Comparison of ENCODE assay signal across 6 cellular contexts in the genomic region with DNA sequence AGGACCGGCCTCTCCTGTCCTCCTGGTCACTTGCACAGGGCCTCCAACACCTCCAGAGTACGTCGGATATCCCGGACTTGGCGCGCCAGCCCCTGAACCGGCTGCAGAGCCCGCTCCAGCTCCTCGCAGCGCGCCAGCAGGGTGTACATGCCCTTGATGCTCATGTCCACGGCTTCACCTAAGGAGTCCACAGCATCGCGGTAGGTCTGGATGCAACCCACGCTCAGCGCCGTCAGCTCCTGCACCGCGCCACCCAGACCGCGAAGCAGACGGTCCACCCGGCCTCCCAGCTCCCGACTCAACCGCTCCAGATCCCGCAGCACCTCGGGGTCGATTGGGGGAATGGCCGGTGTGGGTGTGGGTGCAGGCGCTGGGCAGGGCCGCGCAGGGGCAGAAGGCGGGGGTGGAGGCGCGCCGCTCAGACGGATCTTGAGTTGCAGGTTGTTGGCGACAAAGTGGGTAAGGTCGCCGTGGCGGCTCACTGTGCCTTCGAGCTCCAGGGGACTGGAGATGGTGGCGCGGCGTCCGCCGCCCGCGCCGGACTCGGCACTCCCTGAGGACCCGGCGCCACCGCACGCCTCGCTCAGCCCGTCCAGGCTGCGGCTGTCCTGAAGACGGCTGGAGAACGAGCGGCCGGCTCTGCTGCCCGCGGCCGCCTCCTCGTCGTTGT. TPM values are rescaled to one million over a fixed set of nuclear protein-coding genes. Genes with fewer than 3 reads are reported as not detected.
DNase-seq lines count a peak whose midpoint lies in the region; ATAC-seq, FAIRE-seq and TF ChIP-seq lines count a peak whose summit lies in the region.

No MANE protein-coding gene starts in this region.

- TF ChIP-seq CTCF in GM12878 (IDR thresholded peaks at IDR 0.05 in 2 of 3, conservative IDR thresholded peaks at IDR 0.05 in 1 of 3; ENCODE audit: control insufficient read depth in 2 of 3, extremely low read depth in 1 of 3, insufficient read depth in 1 of 3, low read depth in 3 of 3, low read length in 3 of 3) (no peak), natural killer cell (IDR thresholded peaks at IDR 0.05) (no peak)

- RAD21 ChIA-PET in GM12878 (lab: Charles Lee; ENCODE audit: unreplicated experiment), result interaction anchor here (0.5 to 8.1 kb wide), 7 partner anchors 16 to 257 kb away, joined by 3 to 117 read pairs (median 7); partner anchors contain the start of genes AURKB, CNTROB, SLC25A35 and TRAPPC1

- H3K27ac ChIP-seq in HUES64 (ENCODE audit: low read depth, low read length) (no peak overlapping the region), GM12878 (ENCODE audit: control insufficient read depth, insufficient read depth) (peak overlapping the region; percentile 90)

- in situ Hi-C loops in GM12878 (cut with MboI), result loop anchor here (5.0 kb wide), 1 partner anchor 33 kb away; no protein-coding TSS in a partner anchor

- WGBS in HUES64, result 7% methylated on average over 67 of the region's 67 CpGs
- 5% methylated on average over 67 of the region's 67 CpGs for WGBS in GM12878 (ENCODE audit: insufficient coverage, insufficient replicate concordance, low lambda C conversion rate, missing lambda C conversion rate)

- H3K4me3 Mint-ChIP-seq in natural killer cell, result no peak overlapping the region

- intact Hi-C loops in GM12878 (cut with micrococcal nuclease; ENCODE audit: unreplicated experiment) (loop anchor here (5.0 kb wide), 1 partner anchor 52 kb away; no protein-coding TSS in a partner anchor), natural killer cell (cut with micrococcal nuclease) (no loop called here)

- peak overlapping the region; percentile 82 for H3K4me2 ChIP-seq in GM12878 (ENCODE audit: control insufficient read depth, insufficient read depth)

- H3K79me2 ChIP-seq in GM12878 (ENCODE audit: control insufficient read depth, insufficient read depth, low read length), result peaks cover 18% of the 10 kb centered on the region

- no peaks in the 10 kb centered on the region for H4K20me1 ChIP-seq in GM12878 (ENCODE audit: control insufficient read depth, insufficient read depth)

- H3K4me3 ChIP-seq in HUES64 (ENCODE audit: low read length) (peak overlapping the region; percentile 78), GM12878 (peak overlapping the region; percentile 68)

- H2AFZ ChIP-seq in GM12878 (ENCODE audit: control insufficient read depth, low read depth, low read length), result peak overlapping the region; percentile 79

- CTCF ChIA-PET in GM12878 (lab: Yijun Ruan, JAX), result interaction anchor here (0.6 to 6.2 kb wide), 6 partner anchors 10 to 560 kb away, joined by 3 to 53 read pairs (median 4); partner anchors contain the start of gene AURKB

- TF ChIP-seq POLR2A in GM12878 (IDR thresholded peaks at IDR 0.05; ENCODE audit: low read depth, low read length), result no peak

- H3K9ac ChIP-seq in HUES64 (ENCODE audit: low read depth, low read length), result peak overlapping the region; percentile 52
- H3K9ac ChIP-seq in GM12878 (ENCODE audit: control insufficient read depth, insufficient read depth, low read length), result peak overlapping the region; percentile 80

- BruUV-seq in GM12878 (replicated peaks; lab: Mats Ljungman, UMichigan), result no TSS peak

- H3K9me3 ChIP-seq in HUES64 (ENCODE audit: insufficient read depth, low read depth, low read length) (no peaks in the 10 kb centered on the region), GM12878 (replicated peaks; ENCODE audit: control insufficient read depth, insufficient read depth, low read length) (no peaks in the 10 kb centered on the region)

- H3K4me1 Mint-ChIP-seq in natural killer cell, result peaks cover 13 to 16% of the 10 kb centered on the region in 2 donors

- no peak for DNase-seq in GM12878 (ENCODE audit: low read depth, low spot score)
- peak; percentile 44 for DNase-seq in natural killer cell
- DNase-seq in NCI-H1105 (lab: John Stamatoyannopoulos, UW), result no peak

- ATAC-seq in GM12878, result peak; percentile 1
- no peak for ATAC-seq in natural killer cell
- ATAC-seq in HG02763 (IDR thresholded peaks at IDR 0.05; ENCODE audit: unreplicated experiment), result no peak
- no peak for ATAC-seq in HG02798 (IDR thresholded peaks at IDR 0.05; ENCODE audit: poor library complexity, unreplicated experiment)

- no peak for FAIRE-seq in GM12878 (lab: Jason Lieb, UNC)

- no peak overlapping the region for H3K27ac Mint-ChIP-seq in natural killer cell

- TF ChIP-seq RAD21 in GM12878 (IDR thresholded peaks at IDR 0.05; ENCODE audit: insufficient read depth, low read depth, low read length), result no peak

- no peaks in the 10 kb centered on the region for H3K36me3 Mint-ChIP-seq in natural killer cell

- H3K9me3 Mint-ChIP-seq in natural killer cell, result no peaks in the 10 kb centered on the region

- SMC1A ChIA-PET in GM12878 (lab: Charles Lee; ENCODE audit: uncharacterized antibody, unreplicated experiment), result interaction anchor here (1.0 to 4.1 kb wide), 7 partner anchors 15 to 57 kb away, joined by 3 to 40 read pairs (median 4); no protein-coding TSS in a partner anchor

- H3K27me3 Mint-ChIP-seq in natural killer cell (ENCODE audit: low read depth in 2 of 2), result no peaks in the 10 kb centered on the region

- POLR2A ChIA-PET in GM12878 (lab: Charles Lee), result interaction anchor here (1.1 to 8.1 kb wide), 11 partner anchors 10 to 306 kb away, joined by 3 to 146 read pairs (median 17); partner anchors contain the start of genes AURKB, CTC1, PER1 and PFAS

- no peaks in the 10 kb centered on the region for H3K36me3 ChIP-seq in HUES64 (ENCODE audit: insufficient read depth, low read length)
- H3K36me3 ChIP-seq in GM12878 (ENCODE audit: control insufficient read depth in 2 of 2, insufficient read depth in 2 of 2, low read length in 1 of 2), result no peaks in the 10 kb centered on the region

- TF ChIP-seq EP300 in GM12878 (IDR thresholded peaks at IDR 0.05; ENCODE audit: borderline replicate concordance in 1 of 2, control insufficient read depth in 1 of 2, low read depth in 2 of 2, low read length in 2 of 2), result no peak

- H3K27me3 ChIP-seq in HUES64 (ENCODE audit: insufficient read depth, low read length) (peaks cover 21% of the 10 kb centered on the region), GM12878 (replicated peaks in 1 of 2; ENCODE audit: control insufficient read depth in 2 of 2, insufficient read depth in 2 of 2, low read length in 1 of 2) (no peaks in the 10 kb centered on the region)

- H3K4me1 ChIP-seq in HUES64 (ENCODE audit: insufficient read depth, low read length) (peaks cover 12% of the 10 kb centered on the region), GM12878 (ENCODE audit: control insufficient read depth, insufficient read depth, low read length) (peaks cover 17% of the 10 kb centered on the region)

RNA-seq across cellular contexts. Expression of gene BORCS6, which starts 0.8 kb away (rescaled TPM):
- polyA plus RNA-seq in HUES64 (2013, experiment 1 of 2), result 2.6 TPM
- 3.0 TPM for polyA plus RNA-seq in HUES64 (2013, experiment 2 of 2)
- total RNA-seq in GM12878 (2013; cell fraction: nucleolus; rRNA removed), result 4.8 and 5.9 TPM in 2 replicates
- total RNA-seq in GM12878 (2014; rRNA removed), result 11.1 and 14.1 TPM in 2 replicates
- total RNA-seq in GM12878 (2014; rRNA removed; fragmentation: Illumina TruSeq; extraction: Trizol), result 3.4 and 4.0 TPM in 2 replicates
- 10.8 and 11.5 TPM in 2 replicates for total RNA-seq in GM12878 (2021)
- polyA plus RNA-seq in GM12878 (2011; ENCODE audit: low read depth), result 2.6 TPM
- 2.7 and 4.9 TPM in 2 replicates for polyA plus RNA-seq in GM12878 (2011; rRNA removed)
- polyA plus RNA-seq in GM12878 (2011; cell fraction: cytosol; rRNA removed), result 7.7 and 11.1 TPM in 2 replicates
- polyA plus RNA-seq in GM12878 (2011; cell fraction: nucleus; rRNA removed), result 7.8 and 9.8 TPM in 2 replicates
- 7.3 and 8.5 TPM in 2 replicates for polyA plus RNA-seq in GM12878 (2012)
- polyA plus RNA-seq in GM12878 (2014; fragmentation: Illumina TruSeq; extraction: Trizol), result 0.81 and 3.2 TPM in 2 replicates
- under 1 TPM; 0.37 to 0.64 TPM for polyA plus RNA-seq in GM12878 (2014; fragmentation: Nextera tagmentation; extraction: Ambion mirVana)
- 8.6 and 9.1 TPM in 2 replicates for polyA plus RNA-seq in GM12878 (2014; rRNA removed)
- 10 to 100 TPM; 10.5 to 11.7 TPM for polyA plus RNA-seq in GM12878 (2016; fragmentation: Nextera tagmentation; extraction: Ambion mirVana)
- polyA minus RNA-seq in GM12878 (2011; rRNA and poly(A)+ RNA removed), result 4.4 and 7.9 TPM in 2 replicates
- 3.1 and 5.6 TPM in 2 replicates for polyA minus RNA-seq in GM12878 (2011; cell fraction: cytosol; rRNA and poly(A)+ RNA removed)
- polyA minus RNA-seq in GM12878 (2011; cell fraction: nucleus; rRNA and poly(A)+ RNA removed), result 5.7 and 7.9 TPM in 2 replicates
- 10 to 100 TPM; 10.2 to 15.6 (median 11.6) TPM for total RNA-seq in natural killer cell

RNA-seq across cellular contexts. Expression of gene TMEM107, which starts 13.0 kb away (rescaled TPM):
- polyA plus RNA-seq in HUES64 (2013, experiment 1 of 2), result 29.8 TPM
- 35.4 TPM for polyA plus RNA-seq in HUES64 (2013, experiment 2 of 2)
- total RNA-seq in GM12878 (2013; cell fraction: nucleolus; rRNA removed), result 31.8 and 36.0 TPM in 2 replicates
- total RNA-seq in GM12878 (2014; rRNA removed) (38.7 and 47.6 TPM in 2 replicates), GM12878 (2014; rRNA removed; fragmentation: Illumina TruSeq; extraction: Trizol) (23.7 and 24.9 TPM in 2 replicates), GM12878 (2021) (18.6 and 20.0 TPM in 2 replicates), natural killer cell (100 to 1,000 TPM in 1 of 3 donors, 10 to 100 TPM in 2; 48.9 to 101 (median 96.1) TPM)
- polyA plus RNA-seq in GM12878 (2011; ENCODE audit: low read depth), result 9.9 TPM
- polyA plus RNA-seq in GM12878 (2011; rRNA removed) (32.9 and 33.7 TPM in 2 replicates), GM12878 (2014; fragmentation: Illumina TruSeq; extraction: Trizol) (7.5 and 7.9 TPM in 2 replicates), GM12878 (2014; fragmentation: Nextera tagmentation; extraction: Ambion mirVana) (10 to 100 TPM; 20.8 to 27.0 TPM), GM12878 (2014; rRNA removed) (13.0 and 15.7 TPM in 2 replicates), GM12878 (2016; fragmentation: Nextera tagmentation; extraction: Ambion mirVana) (10 to 100 TPM; 22.5 to 23.3 TPM)
- polyA plus RNA-seq in GM12878 (2011; cell fraction: cytosol; rRNA removed), result 40.2 and 40.3 TPM in 2 replicates
- 32.6 and 35.3 TPM in 2 replicates for polyA plus RNA-seq in GM12878 (2011; cell fraction: nucleus; rRNA removed)
- 19.2 and 20.9 TPM in 2 replicates for polyA plus RNA-seq in GM12878 (2012)
- 132 and 195 TPM in 2 replicates for polyA minus RNA-seq in GM12878 (2011; rRNA and poly(A)+ RNA removed)
- polyA minus RNA-seq in GM12878 (2011; cell fraction: cytosol; rRNA and poly(A)+ RNA removed), result 52.2 and 52.7 TPM in 2 replicates
- polyA minus RNA-seq in GM12878 (2011; cell fraction: nucleus; rRNA and poly(A)+ RNA removed), result 146 and 159 TPM in 2 replicates

RNA-seq across cellular contexts. Expression of gene AURKB, which starts 21.2 kb away (rescaled TPM):
- polyA plus RNA-seq in HUES64 (2013, experiment 1 of 2), result 119 TPM
- 134 TPM for polyA plus RNA-seq in HUES64 (2013, experiment 2 of 2)
- 53.6 and 56.5 TPM in 2 replicates for total RNA-seq in GM12878 (2013; cell fraction: nucleolus; rRNA removed)
- total RNA-seq in GM12878 (2014; rRNA removed) (125 and 134 TPM in 2 replicates), GM12878 (2014; rRNA removed; fragmentation: Illumina TruSeq; extraction: Trizol) (101 and 109 TPM in 2 replicates), GM12878 (2021) (140 and 141 TPM in 2 replicates), natural killer cell (1 to 10 TPM; 2.1 to 4.8 (median 4.1) TPM)
- 54.5 TPM for polyA plus RNA-seq in GM12878 (2011; ENCODE audit: low read depth)
- polyA plus RNA-seq in GM12878 (2011; rRNA removed) (24.7 and 52.7 TPM in 2 replicates), GM12878 (2014; fragmentation: Illumina TruSeq; extraction: Trizol) (89.9 and 149 TPM in 2 replicates), GM12878 (2014; fragmentation: Nextera tagmentation; extraction: Ambion mirVana) (100 to 1,000 TPM; 107 to 121 TPM), GM12878 (2014; rRNA removed) (81.5 and 106 TPM in 2 replicates), GM12878 (2016; fragmentation: Nextera tagmentation; extraction: Ambion mirVana) (100 to 1,000 TPM; 187 to 209 TPM)
- 78.6 and 120 TPM in 2 replicates for polyA plus RNA-seq in GM12878 (2011; cell fraction: cytosol; rRNA removed)
- 223 and 238 TPM in 2 replicates for polyA plus RNA-seq in GM12878 (2011; cell fraction: nucleus; rRNA removed)
- polyA plus RNA-seq in GM12878 (2012), result 66.2 and 89.3 TPM in 2 replicates
- polyA minus RNA-seq in GM12878 (2011; rRNA and poly(A)+ RNA removed), result 42.4 and 65.7 TPM in 2 replicates
- 20.8 and 32.3 TPM in 2 replicates for polyA minus RNA-seq in GM12878 (2011; cell fraction: cytosol; rRNA and poly(A)+ RNA removed)
- polyA minus RNA-seq in GM12878 (2011; cell fraction: nucleus; rRNA and poly(A)+ RNA removed), result 70.2 and 122 TPM in 2 replicates

RNA-seq across cellular contexts. Expression of gene VAMP2, which starts 26.4 kb away (rescaled TPM):
- 14.3 TPM for polyA plus RNA-seq in HUES64 (2013, experiment 1 of 2)
- polyA plus RNA-seq in HUES64 (2013, experiment 2 of 2), result 18.9 TPM
- total RNA-seq in GM12878 (2013; cell fraction: nucleolus; rRNA removed), result 27.6 and 28.5 TPM in 2 replicates
- 3.8 and 4.7 TPM in 2 replicates for total RNA-seq in GM12878 (2014; rRNA removed)
- total RNA-seq in GM12878 (2014; rRNA removed; fragmentation: Illumina TruSeq; extraction: Trizol), result 6.1 and 6.4 TPM in 2 replicates
- 25.1 and 27.8 TPM in 2 replicates for total RNA-seq in GM12878 (2021)
- 33.4 TPM for polyA plus RNA-seq in GM12878 (2011; ENCODE audit: low read depth)
- polyA plus RNA-seq in GM12878 (2011; rRNA removed), result 18.8 and 24.9 TPM in 2 replicates
- 22.6 and 33.1 TPM in 2 replicates for polyA plus RNA-seq in GM12878 (2011; cell fraction: cytosol; rRNA removed)
- 68.3 and 69.6 TPM in 2 replicates for polyA plus RNA-seq in GM12878 (2011; cell fraction: nucleus; rRNA removed)
- polyA plus RNA-seq in GM12878 (2012), result 45.8 and 62.7 TPM in 2 replicates
- polyA plus RNA-seq in GM12878 (2014; fragmentation: Illumina TruSeq; extraction: Trizol), result 35.2 and 40.8 TPM in 2 replicates
- 1 to 10 TPM; 3.0 to 6.3 TPM for polyA plus RNA-seq in GM12878 (2014; fragmentation: Nextera tagmentation; extraction: Ambion mirVana)
- 25.0 and 25.3 TPM in 2 replicates for polyA plus RNA-seq in GM12878 (2014; rRNA removed)
- polyA plus RNA-seq in GM12878 (2016; fragmentation: Nextera tagmentation; extraction: Ambion mirVana), result 10 to 100 TPM; 25.0 to 28.0 TPM
- 7.0 and 9.0 TPM in 2 replicates for polyA minus RNA-seq in GM12878 (2011; rRNA and poly(A)+ RNA removed)
- 7.4 and 9.2 TPM in 2 replicates for polyA minus RNA-seq in GM12878 (2011; cell fraction: cytosol; rRNA and poly(A)+ RNA removed)
- polyA minus RNA-seq in GM12878 (2011; cell fraction: nucleus; rRNA and poly(A)+ RNA removed), result 12.8 and 17.6 TPM in 2 replicates
- total RNA-seq in natural killer cell, result 100 to 1,000 TPM; 191 to 315 (median 234) TPM

RNA-seq across cellular contexts. Expression of gene PER1, which starts 37.0 kb away (rescaled TPM):
- 14.0 TPM for polyA plus RNA-seq in HUES64 (2013, experiment 1 of 2)
- 18.1 TPM for polyA plus RNA-seq in HUES64 (2013, experiment 2 of 2)
- total RNA-seq in GM12878 (2013; cell fraction: nucleolus; rRNA removed), result 64.5 and 73.5 TPM in 2 replicates
- total RNA-seq in GM12878 (2014; rRNA removed) (4.9 and 5.5 TPM in 2 replicates), GM12878 (2014; rRNA removed; fragmentation: Illumina TruSeq; extraction: Trizol) (1.9 and 2.2 TPM in 2 replicates), GM12878 (2021) (19.9 and 25.1 TPM in 2 replicates), natural killer cell (1,000 to 10,000 TPM in 1 of 3 donors, 100 to 1,000 TPM in 2; 636 to 1,422 (median 923) TPM)
- 22.0 TPM for polyA plus RNA-seq in GM12878 (2011; ENCODE audit: low read depth)
- polyA plus RNA-seq in GM12878 (2011; rRNA removed) (3.6 and 8.6 TPM in 2 replicates), GM12878 (2014; fragmentation: Illumina TruSeq; extraction: Trizol) (0.81 and 4.1 TPM in 2 replicates), GM12878 (2014; fragmentation: Nextera tagmentation; extraction: Ambion mirVana) (under 1 TPM; 0.02 to 0.26 TPM), GM12878 (2014; rRNA removed) (8.6 and 12.4 TPM in 2 replicates), GM12878 (2016; fragmentation: Nextera tagmentation; extraction: Ambion mirVana) (1 to 10 TPM; 5.3 to 6.7 TPM)
- 9.8 and 13.3 TPM in 2 replicates for polyA plus RNA-seq in GM12878 (2011; cell fraction: cytosol; rRNA removed)
- 98.4 and 119 TPM in 2 replicates for polyA plus RNA-seq in GM12878 (2011; cell fraction: nucleus; rRNA removed)
- 25.3 and 40.9 TPM in 2 replicates for polyA plus RNA-seq in GM12878 (2012)
- polyA minus RNA-seq in GM12878 (2011; rRNA and poly(A)+ RNA removed), result 12.9 and 25.3 TPM in 2 replicates
- polyA minus RNA-seq in GM12878 (2011; cell fraction: cytosol; rRNA and poly(A)+ RNA removed), result 13.7 and 18.7 TPM in 2 replicates
- 39.8 and 46.7 TPM in 2 replicates for polyA minus RNA-seq in GM12878 (2011; cell fraction: nucleus; rRNA and poly(A)+ RNA removed)

Comparison
In these comparisons a context has a peak if more than half of its experiments do, and no peak if none do; other contexts are left out.
1. RNA of gene AURKB, which starts 21.2 kb away (total RNA-seq): 53.6 to 141 TPM in GM12878; 2.1 to 4.8 TPM in natural killer cell; every median in the first group is over 4 times any median in the second.